ENCODE assay signal across 9 cellular contexts in the genomic region with DNA sequence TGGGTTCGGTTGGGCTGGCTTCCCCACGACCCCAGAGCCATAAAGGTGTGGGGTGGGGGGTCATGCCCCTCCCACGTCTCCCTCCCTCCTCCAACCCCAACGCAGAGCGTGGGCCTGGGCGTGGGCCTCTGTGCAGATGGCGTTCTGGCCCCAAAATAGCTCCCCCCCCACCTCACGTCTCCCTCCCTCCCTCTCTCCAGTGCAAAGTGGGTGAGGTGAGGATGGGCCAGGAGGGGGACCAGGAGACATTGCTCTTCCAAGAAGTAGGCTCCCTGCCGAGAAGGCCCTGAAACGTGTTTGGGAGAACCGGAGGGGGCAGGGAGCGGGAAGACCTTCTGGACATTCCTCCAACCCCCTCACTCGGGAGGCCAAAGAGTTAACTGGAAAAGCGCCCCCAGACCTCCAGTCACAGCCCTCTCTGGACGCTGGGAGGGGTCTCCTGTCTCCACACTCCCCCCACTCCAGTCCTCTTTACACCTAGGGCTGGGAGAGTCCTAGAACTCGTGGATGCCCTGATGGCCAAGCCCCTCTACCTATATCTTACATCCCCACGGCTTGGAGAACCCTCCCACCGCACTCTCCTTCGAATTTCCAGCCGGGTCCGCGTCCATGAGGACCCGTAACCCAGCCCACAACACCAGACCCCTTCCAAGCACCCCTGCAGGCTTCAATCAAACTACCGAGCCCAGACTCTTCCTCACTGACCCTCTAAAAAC. TPM values are rescaled to one million over a fixed set of nuclear protein-coding genes. Genes with fewer than 3 reads are reported as not detected.
DNase-seq lines count a peak whose midpoint lies in the region; ATAC-seq, FAIRE-seq and TF ChIP-seq lines count a peak whose summit lies in the region.
"Had no signal": no experiment of that assay in that cellular context is flagged by ENCODE, and none has a peak within 500 bp of the region (broad histone marks: within the 10 kb centered on the region; RNA-seq: fewer than 3 reads in every experiment).

No MANE protein-coding gene starts in this region.

- H3K36me3 ChIP-seq in endothelial cell of umbilical vein (ENCODE audit: control insufficient read depth in 2 of 2, extremely low read depth in 1 of 2, insufficient read depth in 2 of 2, low read length in 2 of 2), result no peaks in the 10 kb centered on the region

- DNase-seq in NCI-H510A treated with DMSO at 0.1 percent for 48 hours (lab: John Stamatoyannopoulos, UW), result peak; percentile 13
- no peak for DNase-seq in NCI-H510A (lab: John Stamatoyannopoulos, UW)
- peak; percentile 62 for DNase-seq in NCI-H69 (lab: John Stamatoyannopoulos, UW)
- DNase-seq in endothelial cell of umbilical vein (ENCODE audit: low read depth, low spot score), result no peak
- DNase-seq in retina, result peak; percentile 44
- DNase-seq in GOT3 (lab: John Stamatoyannopoulos, UW), result no peak
- DNase-seq in 8988T, result no peak

- H3K4me3 ChIP-seq in endothelial cell of umbilical vein (replicated peaks in 1 of 3; ENCODE audit: insufficient read depth in 1 of 3, low read depth in 1 of 3, low read length in 3 of 3), result no peak overlapping the region

- no peak overlapping the region for H3K4me2 ChIP-seq in endothelial cell of umbilical vein (ENCODE audit: insufficient read depth, low read length)

- no peak for TF ChIP-seq CTCF in endothelial cell of umbilical vein (IDR thresholded peaks at IDR 0.05; ENCODE audit: extremely low read depth in 1 of 2, insufficient read depth in 1 of 2, low read depth in 1 of 2, low read length in 2 of 2)

- no peak overlapping the region for H3K27ac ChIP-seq in endothelial cell of umbilical vein (ENCODE audit: insufficient read depth, low read depth, low read length)

- H4K20me1 ChIP-seq in endothelial cell of umbilical vein (replicated peaks; ENCODE audit: control insufficient read depth, extremely low read depth, insufficient read depth, low read length), result no peaks in the 10 kb centered on the region

- POLR2A ChIA-PET in endothelial cell of umbilical vein (lab: Charles Lee), result no interaction called here

- intact Hi-C loops in endothelial cell of umbilical vein (cut with micrococcal nuclease), result no loop called here

- CTCF ChIA-PET in endothelial cell of umbilical vein (lab: Charles Lee), result no interaction called here

- no peak for TF ChIP-seq POLR2A in endothelial cell of umbilical vein (IDR thresholded peaks at IDR 0.05; ENCODE audit: low read depth, low read length)

- H3K79me2 ChIP-seq in endothelial cell of umbilical vein (ENCODE audit: control insufficient read depth, insufficient read depth, low read length), result no peaks in the 10 kb centered on the region

- ATAC-seq in HG03097 (IDR thresholded peaks at IDR 0.05; ENCODE audit: low FRiP score, unreplicated experiment), result no peak

- BruUV-seq in endothelial cell of umbilical vein (replicated peaks; lab: Mats Ljungman, UMichigan), result no TSS peak

- H3K9ac ChIP-seq in endothelial cell of umbilical vein (replicated peaks; ENCODE audit: extremely low read depth, insufficient read depth, low read length), result no peak overlapping the region

- no peak overlapping the region for H2AFZ ChIP-seq in endothelial cell of umbilical vein (ENCODE audit: low read depth, low read length)

- H3K27me3 ChIP-seq in endothelial cell of umbilical vein (ENCODE audit: control insufficient read depth in 2 of 2, insufficient read depth in 2 of 2, low read length in 2 of 2), result peaks cover 7 to 15% of the 10 kb centered on the region in 2 experiments

- H3K9me3 ChIP-seq in endothelial cell of umbilical vein (replicated peaks; ENCODE audit: control insufficient read depth, insufficient read depth, low read length), result no peaks in the 10 kb centered on the region

- H3K4me1 ChIP-seq in endothelial cell of umbilical vein (ENCODE audit: control insufficient read depth, extremely low read depth, insufficient read depth, low read length), result peaks cover 8% of the 10 kb centered on the region

- no peaks in the 10 kb centered on the region for H3K9me1 ChIP-seq in endothelial cell of umbilical vein (replicated peaks; ENCODE audit: control insufficient read depth, extremely low read depth, insufficient read depth, low read length)

- FAIRE-seq in endothelial cell of umbilical vein (lab: Jason Lieb, UNC), result no peak

- dilution Hi-C loops in endothelial cell of umbilical vein (cut with MboI; ENCODE audit: extremely low pct_ligation_motif_present, low sequenced_read_pairs), result no loop called here

TF ChIP-seq in endothelial cell of umbilical vein, 7 proteins besides CTCF, POLR2A, EP300 and RAD21:
- TF ChIP-seq MAX (IDR thresholded peaks at IDR 0.05; ENCODE audit: insufficient read depth, insufficient read length) (no peak), MYC (IDR thresholded peaks at IDR 0.05; ENCODE audit: low read depth, low read length) (no peak), JUN (IDR thresholded peaks at IDR 0.05; ENCODE audit: borderline replicate concordance, insufficient read depth, insufficient read length, low read depth) (no peak), EZH2 (IDR thresholded peaks at IDR 0.05; ENCODE audit: borderline replicate concordance, low read depth, low read length, severe bottlenecking) (peak; percentile 18), FOS (IDR thresholded peaks at IDR 0.05; ENCODE audit: borderline replicate concordance, insufficient read depth, low read length) (no peak)

RNA-seq across cellular contexts. Expression of gene UNC13A, which starts 0.9 kb away (rescaled TPM):
- 0.09 and 0.30 TPM in 2 replicates for total RNA-seq in endothelial cell of umbilical vein
- 0.04 and 0.06 TPM in 2 replicates for polyA plus RNA-seq in endothelial cell of umbilical vein
- 0.01 and 0.03 TPM in 2 replicates for polyA plus RNA-seq in endothelial cell of umbilical vein (2011; cell fraction: cytosol; rRNA removed)
- polyA plus RNA-seq in endothelial cell of umbilical vein (2011; cell fraction: nucleus; rRNA removed), result 0.08 TPM in 2 replicates
- 0.12 and 0.14 TPM in 2 replicates for polyA plus RNA-seq in endothelial cell of umbilical vein (2012)
- polyA minus RNA-seq in endothelial cell of umbilical vein, result 0.49 TPM in 1 of 2 replicates, not detected in the other
- polyA minus RNA-seq in endothelial cell of umbilical vein (2011; cell fraction: cytosol; rRNA and poly(A)+ RNA removed), result 0.61 TPM
- polyA minus RNA-seq in endothelial cell of umbilical vein (2011; cell fraction: nucleus; rRNA and poly(A)+ RNA removed), result not detected in 2 replicates
- total RNA-seq: lower leg skin had no signal

RNA-seq across cellular contexts. Expression of gene MAP1S, which starts 32.0 kb away (rescaled TPM):
- 143 and 166 TPM in 2 replicates for total RNA-seq in endothelial cell of umbilical vein
- 94.8 and 157 TPM in 2 replicates for polyA plus RNA-seq in endothelial cell of umbilical vein
- 40.6 and 56.8 TPM in 2 replicates for polyA plus RNA-seq in endothelial cell of umbilical vein (2011; cell fraction: cytosol; rRNA removed)
- polyA plus RNA-seq in endothelial cell of umbilical vein (2011; cell fraction: nucleus; rRNA removed), result 41.1 and 46.1 TPM in 2 replicates
- 117 and 119 TPM in 2 replicates for polyA plus RNA-seq in endothelial cell of umbilical vein (2012)
- polyA minus RNA-seq in endothelial cell of umbilical vein, result 84.1 and 137 TPM in 2 replicates
- polyA minus RNA-seq in endothelial cell of umbilical vein (2011; cell fraction: cytosol; rRNA and poly(A)+ RNA removed), result 58.3 TPM
- 35.6 and 43.7 TPM in 2 replicates for polyA minus RNA-seq in endothelial cell of umbilical vein (2011; cell fraction: nucleus; rRNA and poly(A)+ RNA removed)

Comparison
In these comparisons a context has a peak if more than half of its experiments do, and no peak if none do; other contexts are left out.
1. DNase-seq: peak in NCI-H510A treated with DMSO at 0.1 percent for 48 hours (single experiment), NCI-H69 (single experiment) and retina (single experiment); none in NCI-H510A (single experiment), endothelial cell of umbilical vein (single experiment), GOT3 (single experiment) and 8988T (single experiment).